12 cellular contexts compared by ENCODE assay signal in genomic region chr3:30493912-30494311, GRCh38.
A peak's percentile ranks its signal among the peaks of the same experiment; 100 is the strongest.
DNase-seq lines count a peak whose midpoint lies in the region; ATAC-seq and TF ChIP-seq lines count a peak whose summit lies in the region.
"Had no signal": no experiment of that assay in that cellular context is flagged by ENCODE, and none has a peak within 500 bp of the region (broad histone marks: within the 10 kb centered on the region; RNA-seq: fewer than 3 reads in every experiment).

No MANE protein-coding gene starts in this region.

- CTCF ChIA-PET in activated CD8-positive, alpha-beta T cell treated with anti-CD3 and anti-CD28 coated beads, Interleukin-2, amount 10 ng/mL, durations not matched to agents 7 days and 5 days (lab: Charles Lee) = no interaction called here

- TF ChIP-seq CTCF in esophagus squamous epithelium (IDR thresholded peaks at IDR 0.05) (no peak), transverse colon (IDR thresholded peaks at IDR 0.05) (no peak)

- no peak overlapping the region for H3K4me3 ChIP-seq in esophagus squamous epithelium
- H3K4me3 ChIP-seq in muscle layer of colon (ENCODE audit: low read depth in 1 of 2, low read length in 2 of 2) = no peak overlapping the region
- H3K4me3 ChIP-seq in transverse colon = no peak overlapping the region

- no peak overlapping the region for H3K27ac Mint-ChIP-seq in stimulated activated naive B cell treated with anti-CD40 and anti-IgM and Interleukin-4, amounts not matched to agents 10 μg/mL and 1 μg/mL and 100 μg/mL, for 72 hours
- H3K27ac Mint-ChIP-seq in activated CD8-positive, alpha-beta T cell treated with anti-CD3 and anti-CD28 coated beads, Interleukin-2, amount 10 ng/mL, durations not matched to agents 7 days and 5 days = no peak overlapping the region

- H3K36me3 ChIP-seq in esophagus squamous epithelium = no peaks in the 10 kb centered on the region
- H3K36me3 ChIP-seq in muscle layer of colon (ENCODE audit: insufficient read depth, low read length) = no peaks in the 10 kb centered on the region
- H3K36me3 ChIP-seq in transverse colon = no peaks in the 10 kb centered on the region

- H3K9me3 ChIP-seq in esophagus squamous epithelium (peaks cover 0 to 3% (median 0%) of the 10 kb centered on the region in 3 donors), muscle layer of colon (ENCODE audit: low read length) (no peaks in the 10 kb centered on the region), transverse colon (no peaks in the 10 kb centered on the region)

- no peak overlapping the region for H3K4me3 Mint-ChIP-seq in stimulated activated naive B cell treated with anti-CD40 and anti-IgM and Interleukin-4, amounts not matched to agents 10 μg/mL and 1 μg/mL and 100 μg/mL, for 72 hours
- H3K4me3 Mint-ChIP-seq in activated CD8-positive, alpha-beta T cell treated with anti-CD3 and anti-CD28 coated beads, Interleukin-2, amount 10 ng/mL, durations not matched to agents 7 days and 5 days = no peak overlapping the region

- 62 to 74% methylated on average over 2 of the region's 2 CpGs for WGBS in esophagus squamous epithelium, 2 donors
- whole genome bisulfite sequencing in transverse colon (ENCODE audit: low coverage in 1 of 2), 2 donors = 61 to 71% methylated on average over 2 of the region's 2 CpGs

- peaks cover 0 to 3% (median 0%) of the 10 kb centered on the region in 4 donors for H3K27me3 ChIP-seq in esophagus squamous epithelium
- no peaks in the 10 kb centered on the region for H3K27me3 ChIP-seq in muscle layer of colon (ENCODE audit: control insufficient read depth in 1 of 2, insufficient read depth in 2 of 2, low read length in 2 of 2)
- no peaks in the 10 kb centered on the region for H3K27me3 ChIP-seq in transverse colon

- H3K27ac ChIP-seq in esophagus squamous epithelium (peak overlapping the region in 3 of 4 donors; percentile 77 to 82 (median 78)), muscle layer of colon (ENCODE audit: low read depth, low read length) (peak overlapping the region; percentile 69), transverse colon (peak overlapping the region; percentile 80 to 89 (median 83))

- no peak for ATAC-seq in stimulated activated naive B cell treated with anti-CD40 and anti-IgM and Interleukin-4, amounts not matched to agents 10 μg/mL and 1 μg/mL and 100 μg/mL, for 72 hours (replicated peaks)
- ATAC-seq in activated CD8-positive, alpha-beta T cell treated with anti-CD3 and anti-CD28 coated beads, Interleukin-2, amount 10 ng/mL, durations not matched to agents 7 days and 5 days = no peak
- ATAC-seq in HG03097 (IDR thresholded peaks at IDR 0.05; ENCODE audit: low FRiP score, unreplicated experiment) = no peak

- POLR2A ChIA-PET in activated CD8-positive, alpha-beta T cell treated with anti-CD3 and anti-CD28 coated beads, Interleukin-2, amount 10 ng/mL, durations not matched to agents 7 days and 5 days (lab: Charles Lee) = no interaction called here

- H3K4me1 ChIP-seq in esophagus squamous epithelium = peaks cover 0 to 31% (median 23%) of the 10 kb centered on the region in 3 donors
- H3K4me1 ChIP-seq in muscle layer of colon (ENCODE audit: insufficient read depth, low read length) = peaks cover 68% of the 10 kb centered on the region
- H3K4me1 ChIP-seq in transverse colon = peaks cover 17 to 41% (median 20%) of the 10 kb centered on the region in 4 donors

- in situ Hi-C loops in transverse colon (cut with MboI; ENCODE audit: low pct_ligation_motif_present in 1 of 4, low pct_unique_long_range_greater_than_20kb in 1 of 4, low sequenced_read_pairs in 3 of 4) = no loop called here

- no peak for TF ChIP-seq POLR2A in esophagus squamous epithelium (IDR thresholded peaks at IDR 0.05)
- TF ChIP-seq POLR2A in transverse colon (IDR thresholded peaks at IDR 0.05) = no peak

- H3K4me1 Mint-ChIP-seq in stimulated activated naive B cell treated with anti-CD40 and anti-IgM and Interleukin-4, amounts not matched to agents 10 μg/mL and 1 μg/mL and 100 μg/mL, for 72 hours = peaks cover 24 to 43% of the 10 kb centered on the region in 2 donors
- H3K4me1 Mint-ChIP-seq in activated CD8-positive, alpha-beta T cell treated with anti-CD3 and anti-CD28 coated beads, Interleukin-2, amount 10 ng/mL, durations not matched to agents 7 days and 5 days (ENCODE audit: low read depth) = peaks cover 17% of the 10 kb centered on the region

- H3K27me3 Mint-ChIP-seq in stimulated activated naive B cell treated with anti-CD40 and anti-IgM and Interleukin-4, amounts not matched to agents 10 μg/mL and 1 μg/mL and 100 μg/mL, for 72 hours = no peaks in the 10 kb centered on the region
- H3K27me3 Mint-ChIP-seq in activated CD8-positive, alpha-beta T cell treated with anti-CD3 and anti-CD28 coated beads, Interleukin-2, amount 10 ng/mL, durations not matched to agents 7 days and 5 days (ENCODE audit: low read depth) = no peaks in the 10 kb centered on the region

- intact Hi-C loops in esophagus squamous epithelium (cut with DNase I) = no loop called here
- intact Hi-C loops in transverse colon (cut with DNase I; ENCODE audit: low total_unique reads) = no loop called here

- no peak overlapping the region for H3K9ac ChIP-seq in muscle layer of colon (ENCODE audit: low read length)

- DNase-seq in NCI-H69 (lab: John Stamatoyannopoulos, UW) = peak; percentile 42
- no peak for DNase-seq in esophagus squamous epithelium (lab: John Stamatoyannopoulos, UW)
- no peak for DNase-seq in transverse colon
- DNase-seq in NCI-H2196 (lab: John Stamatoyannopoulos, UW; ENCODE audit: unreplicated experiment) = no peak
- DNase-seq in stimulated activated naive B cell treated with anti-CD40 and anti-IgM and Interleukin-4, amounts not matched to agents 10 μg/mL and 1 μg/mL and 100 μg/mL, for 72 hours = no peak
- DNase-seq in activated CD8-positive, alpha-beta T cell treated with anti-CD3 and anti-CD28 coated beads, Interleukin-2, amount 10 ng/mL, durations not matched to agents 7 days and 5 days = no peak
- DNase-seq: central memory CD4-positive, alpha-beta T cell; DMS79; NCI-H82; nucleus accumbens had no signal

- H3K36me3 Mint-ChIP-seq in stimulated activated naive B cell treated with anti-CD40 and anti-IgM and Interleukin-4, amounts not matched to agents 10 μg/mL and 1 μg/mL and 100 μg/mL, for 72 hours = peaks cover 7 to 10% of the 10 kb centered on the region in 2 donors
- H3K36me3 Mint-ChIP-seq in activated CD8-positive, alpha-beta T cell treated with anti-CD3 and anti-CD28 coated beads, Interleukin-2, amount 10 ng/mL, durations not matched to agents 7 days and 5 days (ENCODE audit: low read depth) = peaks cover 5% of the 10 kb centered on the region

- H3K9me3 Mint-ChIP-seq in stimulated activated naive B cell treated with anti-CD40 and anti-IgM and Interleukin-4, amounts not matched to agents 10 μg/mL and 1 μg/mL and 100 μg/mL, for 72 hours = peaks cover 7 to 12% of the 10 kb centered on the region in 2 donors
- H3K9me3 Mint-ChIP-seq in activated CD8-positive, alpha-beta T cell treated with anti-CD3 and anti-CD28 coated beads, Interleukin-2, amount 10 ng/mL, durations not matched to agents 7 days and 5 days (ENCODE audit: insufficient read depth) = peaks cover 9% of the 10 kb centered on the region

- no peak for TF ChIP-seq EP300 in transverse colon (IDR thresholded peaks at IDR 0.05; ENCODE audit: low read depth)
